In genomic region chr7:107909445-107909844, GRCh38 we compare ENCODE assay signal across 19 cellular contexts. TPM values are rescaled to one million over a fixed set of nuclear protein-coding genes. Genes with fewer than 3 reads are reported as not detected.
DNase-seq lines count a peak whose midpoint lies in the region; ATAC-seq, FAIRE-seq and TF ChIP-seq lines count a peak whose summit lies in the region.
"Had no signal": no experiment of that assay in that cellular context is flagged by ENCODE, and none has a peak within 500 bp of the region (broad histone marks: within the 10 kb centered on the region; RNA-seq: fewer than 3 reads in every experiment).

No MANE protein-coding gene starts in this region.

- peak overlapping the region in 1 of 2 donors; percentile 0 for H3K27ac ChIP-seq in left lung
- H3K27ac ChIP-seq: 22Rv1, A549, C4-2B, HL-60 had no signal

- ATAC-seq in activated T-cell treated with anti-CD3 and anti-CD28 coated beads, Interleukin-2, amount 50 U/mL, for 72 hours (replicated peaks in 1 of 2): no peak
- ATAC-seq in activated T-helper 17 cell treated with anti-CD3 and anti-CD28 coated beads, Interleukin-2, amount 50 U/mL, for 72 hours (replicated peaks): peak; percentile 47
- no peak for ATAC-seq in stimulated activated naive B cell treated with anti-CD40 and anti-IgM and Interleukin-4, amounts not matched to agents 10 μg/mL and 1 μg/mL and 100 μg/mL, for 72 hours (replicated peaks)
- no peak for ATAC-seq in left lung
- ATAC-seq: A549 had no signal

- H3K36me3 ChIP-seq in left lung: peaks cover 0 to 77% of the 10 kb centered on the region in 2 donors

- peaks cover 28 to 56% of the 10 kb centered on the region in 2 donors for H3K36me3 Mint-ChIP-seq in activated T-cell treated with anti-CD3 and anti-CD28 coated beads, Interleukin-2, amount 50 U/mL, for 72 hours (ENCODE audit: insufficient read depth in 2 of 2)
- H3K36me3 Mint-ChIP-seq in activated T-helper 17 cell treated with anti-CD3 and anti-CD28 coated beads, Interleukin-2, amount 50 U/mL, for 72 hours (ENCODE audit: low read depth): peaks cover 100% of the 10 kb centered on the region
- peaks cover 54 to 67% of the 10 kb centered on the region in 2 donors for H3K36me3 Mint-ChIP-seq in stimulated activated naive B cell treated with anti-CD40 and anti-IgM and Interleukin-4, amounts not matched to agents 10 μg/mL and 1 μg/mL and 100 μg/mL, for 72 hours

- TF ChIP-seq CTCF in left lung (IDR thresholded peaks at IDR 0.05): no peak

- DNase-seq in activated T-cell treated with anti-CD3 and anti-CD28 coated beads, Interleukin-2, amount 50 U/mL, for 72 hours: no peak
- DNase-seq in activated T-cell treated with anti-CD3 and anti-CD28 coated beads for 4 hours (no peak), GM19239 (ENCODE audit: insufficient read length, low spot score) (no peak), COLO829 (ENCODE audit: low spot score) (no peak), left lung (no peak)
- no peak for DNase-seq in stimulated activated naive B cell treated with anti-CD40 and anti-IgM and Interleukin-4, amounts not matched to agents 10 μg/mL and 1 μg/mL and 100 μg/mL, for 72 hours
- DNase-seq in activated effector memory CD4-positive, alpha-beta T cell treated with anti-CD3 and anti-CD28 coated beads, Interleukin-2, amount 50 U/mL, for 16 hours: no peak
- DNase-seq: AML-193; CD4-positive, alpha-beta T cell; DMS79 treated with DMSO at 0.1 percent for 48 hours; GF-D8; H9 had no signal

- H3K9me3 Mint-ChIP-seq in activated T-cell treated with anti-CD3 and anti-CD28 coated beads, Interleukin-2, amount 50 U/mL, for 72 hours: peaks cover 3 to 4% of the 10 kb centered on the region in 2 donors
- peaks cover 4% of the 10 kb centered on the region for H3K9me3 Mint-ChIP-seq in activated T-helper 17 cell treated with anti-CD3 and anti-CD28 coated beads, Interleukin-2, amount 50 U/mL, for 72 hours
- peaks cover 2 to 4% of the 10 kb centered on the region in 2 donors for H3K9me3 Mint-ChIP-seq in stimulated activated naive B cell treated with anti-CD40 and anti-IgM and Interleukin-4, amounts not matched to agents 10 μg/mL and 1 μg/mL and 100 μg/mL, for 72 hours
- H3K9me3 Mint-ChIP-seq: H9 had no signal

- H3K4me3 ChIP-seq in left lung: no peak overlapping the region
- H3K4me3 ChIP-seq: A549 had no signal

- H3K4me1 Mint-ChIP-seq in activated T-cell treated with anti-CD3 and anti-CD28 coated beads, Interleukin-2, amount 50 U/mL, for 72 hours (ENCODE audit: low read depth): peaks cover 21% of the 10 kb centered on the region
- peaks cover 23% of the 10 kb centered on the region for H3K4me1 Mint-ChIP-seq in activated T-helper 17 cell treated with anti-CD3 and anti-CD28 coated beads, Interleukin-2, amount 50 U/mL, for 72 hours
- H3K4me1 Mint-ChIP-seq in stimulated activated naive B cell treated with anti-CD40 and anti-IgM and Interleukin-4, amounts not matched to agents 10 μg/mL and 1 μg/mL and 100 μg/mL, for 72 hours: peaks cover 0 to 24% of the 10 kb centered on the region in 2 donors
- H3K4me1 Mint-ChIP-seq: H9 had no signal

- no peaks in the 10 kb centered on the region for H3K9me3 ChIP-seq in left lung
- H3K9me3 ChIP-seq: A549 had no signal

- no peaks in the 10 kb centered on the region for H3K27me3 Mint-ChIP-seq in activated T-cell treated with anti-CD3 and anti-CD28 coated beads, Interleukin-2, amount 50 U/mL, for 72 hours (ENCODE audit: low read depth)
- no peaks in the 10 kb centered on the region for H3K27me3 Mint-ChIP-seq in activated T-helper 17 cell treated with anti-CD3 and anti-CD28 coated beads, Interleukin-2, amount 50 U/mL, for 72 hours
- no peaks in the 10 kb centered on the region for H3K27me3 Mint-ChIP-seq in stimulated activated naive B cell treated with anti-CD40 and anti-IgM and Interleukin-4, amounts not matched to agents 10 μg/mL and 1 μg/mL and 100 μg/mL, for 72 hours
- H3K27me3 Mint-ChIP-seq: CD4-positive, alpha-beta T cell had no signal

- no peaks in the 10 kb centered on the region for H3K27me3 ChIP-seq in left lung

- peaks cover 0 to 20% of the 10 kb centered on the region in 2 donors for H3K4me1 ChIP-seq in left lung

- peak; percentile 11 for FAIRE-seq in GM19239 (lab: Jason Lieb, UNC)
- FAIRE-seq: GM18507, H1 had no signal

- no peak overlapping the region for H3K4me3 Mint-ChIP-seq in activated T-cell treated with anti-CD3 and anti-CD28 coated beads, Interleukin-2, amount 50 U/mL, for 72 hours
- H3K4me3 Mint-ChIP-seq in activated T-helper 17 cell treated with anti-CD3 and anti-CD28 coated beads, Interleukin-2, amount 50 U/mL, for 72 hours: no peak overlapping the region
- no peak overlapping the region for H3K4me3 Mint-ChIP-seq in stimulated activated naive B cell treated with anti-CD40 and anti-IgM and Interleukin-4, amounts not matched to agents 10 μg/mL and 1 μg/mL and 100 μg/mL, for 72 hours
- H3K4me3 Mint-ChIP-seq: CD4-positive, alpha-beta T cell; H9 had no signal

- intact Hi-C loops in left lung (cut with DNase I): no loop called here

- peak overlapping the region; percentile 80 for H3K27ac Mint-ChIP-seq in activated T-cell treated with anti-CD3 and anti-CD28 coated beads, Interleukin-2, amount 50 U/mL, for 72 hours
- H3K27ac Mint-ChIP-seq in activated T-helper 17 cell treated with anti-CD3 and anti-CD28 coated beads, Interleukin-2, amount 50 U/mL, for 72 hours: no peak overlapping the region
- peak overlapping the region; percentile 51 for H3K27ac Mint-ChIP-seq in stimulated activated naive B cell treated with anti-CD40 and anti-IgM and Interleukin-4, amounts not matched to agents 10 μg/mL and 1 μg/mL and 100 μg/mL, for 72 hours
- H3K27ac Mint-ChIP-seq: CD4-positive, alpha-beta T cell; H9 had no signal

RNA-seq across cellular contexts. Expression of gene DLD, which starts 18.5 kb away (rescaled TPM):
- 100 to 1,000 TPM; 104 to 105 TPM for total RNA-seq in activated T-cell treated with anti-CD3 and anti-CD28 coated beads, Interleukin-2, amount 50 U/mL, for 72 hours
- total RNA-seq in activated T-helper 17 cell treated with anti-CD3 and anti-CD28 coated beads, Interleukin-2, amount 50 U/mL, for 72 hours: 100 to 1,000 TPM in 1 of 2 donors, 10 to 100 TPM in 1; 75.3 to 112 TPM
- total RNA-seq in left lung: 10 to 100 TPM; 61.1 to 68.5 TPM
